Comparison of ENCODE assay signal across 8 cellular contexts in the genomic region with DNA sequence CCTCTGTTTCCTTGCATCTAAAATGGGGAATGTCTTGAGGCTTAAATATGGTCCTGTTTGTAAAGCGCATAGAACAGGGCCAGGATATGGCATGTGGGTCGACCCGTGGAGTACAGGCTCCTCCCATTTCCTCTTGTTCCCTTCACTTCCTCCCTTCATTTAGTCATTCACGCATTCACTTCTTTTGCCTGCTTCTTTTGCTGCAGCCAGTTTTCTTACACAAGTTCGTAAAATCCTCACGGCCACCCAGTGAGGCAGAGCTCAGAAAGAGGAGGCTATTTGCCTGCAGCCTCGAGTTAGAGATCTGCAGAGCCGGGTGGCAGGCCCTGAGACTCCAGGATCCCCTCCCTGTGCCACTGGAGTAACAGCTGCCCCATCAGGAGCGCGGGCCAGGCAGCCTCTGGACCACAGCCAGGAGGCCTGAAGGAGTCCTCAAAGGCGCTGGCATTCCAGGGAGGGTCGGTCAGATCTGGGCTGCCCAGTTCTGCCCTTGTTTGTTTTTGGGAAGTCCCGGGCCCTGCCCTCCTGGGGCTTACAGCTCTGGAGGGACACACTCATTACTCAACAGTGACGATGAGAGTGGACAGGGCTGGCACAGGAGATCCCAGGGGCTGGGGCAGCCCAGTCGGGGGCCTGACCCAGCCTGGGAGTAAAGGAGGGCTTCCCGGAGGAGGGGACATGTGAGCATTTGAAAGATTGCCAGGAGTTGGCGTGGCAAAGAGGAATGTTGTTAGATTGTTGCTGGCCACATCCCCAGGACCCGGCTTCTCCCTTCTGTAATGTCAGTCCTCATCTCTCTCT.
DNase-seq lines count a peak whose midpoint lies in the region; ATAC-seq and TF ChIP-seq lines count a peak whose summit lies in the region.

No MANE protein-coding gene starts in this region.

- ATAC-seq in HG03457 (IDR thresholded peaks at IDR 0.05; ENCODE audit: unreplicated experiment) (no peak), HG02884 (IDR thresholded peaks at IDR 0.05; ENCODE audit: unreplicated experiment) (no peak)

- H3K36me3 ChIP-seq in mucosa of stomach (ENCODE audit: control insufficient read depth, insufficient read depth, low read length): peaks cover 7% of the 10 kb centered on the region

- H3K4me1 ChIP-seq in mucosa of stomach (ENCODE audit: control insufficient read depth, insufficient read depth, low read length): peaks cover 59% of the 10 kb centered on the region

- peak overlapping the region; percentile 53 for H3K9ac ChIP-seq in mucosa of stomach (ENCODE audit: low read length)

- no peaks in the 10 kb centered on the region for H3K9me3 ChIP-seq in mucosa of stomach (ENCODE audit: control insufficient read depth, low read length)

- H3K4me3 ChIP-seq in GM12865 (ENCODE audit: low read depth, low read length) (peak overlapping the region; percentile 68), mucosa of stomach (ENCODE audit: low read length) (peak overlapping the region; percentile 7)

- TF ChIP-seq CTCF in GM12865 (IDR thresholded peaks at IDR 0.05; ENCODE audit: insufficient read depth, low read depth, low read length, missing control alignments): no peak

- DNase-seq in GM12865 (ENCODE audit: low read depth) (peak; percentile 72), NCI-H69 (lab: John Stamatoyannopoulos, UW) (peak; percentile 12), inferior parietal cortex (ENCODE audit: extremely low spot score) (no peak), RKO (ENCODE audit: low spot score) (no peak)
- peak; percentile 8 for DNase-seq in central memory CD4-positive, alpha-beta T cell

- no peaks in the 10 kb centered on the region for H3K27me3 ChIP-seq in mucosa of stomach (ENCODE audit: control insufficient read depth, insufficient read depth, low read length)

Comparison
In these comparisons a context has a peak if more than half of its experiments do, and no peak if none do; other contexts are left out.
1. DNase-seq: peak in GM12865 (single experiment), NCI-H69 (single experiment) and central memory CD4-positive, alpha-beta T cell (single experiment); none in inferior parietal cortex (single experiment) and RKO (single experiment).